8 cellular contexts compared by ENCODE assay signal in genomic region chr16:2033057-2033911, GRCh38. TPM values are rescaled to one million over a fixed set of nuclear protein-coding genes. Genes with fewer than 3 reads are reported as not detected.
DNase-seq lines count a peak whose midpoint lies in the region; ATAC-seq and TF ChIP-seq lines count a peak whose summit lies in the region.

No MANE protein-coding gene starts in this region.

- no peak overlapping the region for H3K4me3 Mint-ChIP-seq in neural progenitor cell

- ATAC-seq in HG02970 (IDR thresholded peaks at IDR 0.05; ENCODE audit: low FRiP score, unreplicated experiment) (no peak), HG02938 (IDR thresholded peaks at IDR 0.05; ENCODE audit: unreplicated experiment) (no peak), GM18505 (IDR thresholded peaks at IDR 0.05; ENCODE audit: unreplicated experiment) (no peak)

- H2AFZ ChIP-seq in neural progenitor cell (replicated peaks): no peak overlapping the region

- peak overlapping the region; percentile 78 for H3K27ac ChIP-seq in RWPE1
- no peak overlapping the region for H3K27ac ChIP-seq in neural progenitor cell

- H4K20me1 ChIP-seq in neural progenitor cell (ENCODE audit: low read depth): peaks cover 1% of the 10 kb centered on the region

- CTCF ChIA-PET in RWPE1 (lab: Yijun Ruan, JAX): interaction anchor here (0.6 to 1.1 kb wide), 3 partner anchors 11 to 107 kb away, joined by 3 read pairs; no protein-coding TSS in a partner anchor

- no peaks in the 10 kb centered on the region for H3K9me3 ChIP-seq in neural progenitor cell (ENCODE audit: low read depth)

- H3K9ac ChIP-seq in neural progenitor cell: no peak overlapping the region

- no peaks in the 10 kb centered on the region for H3K36me3 ChIP-seq in neural progenitor cell

- H3K36me3 Mint-ChIP-seq in neural progenitor cell: no peaks in the 10 kb centered on the region

- H3K27me3 Mint-ChIP-seq in neural progenitor cell (ENCODE audit: insufficient read depth, low read depth): peaks cover 2% of the 10 kb centered on the region

- no peaks in the 10 kb centered on the region for H3K79me2 ChIP-seq in neural progenitor cell (ENCODE audit: low read depth)

- TF ChIP-seq POLR2A in GM18505 (IDR thresholded peaks at IDR 0.05; ENCODE audit: borderline replicate concordance, extremely low read depth, insufficient read depth, insufficient read length): no peak

- POLR2A ChIA-PET in RWPE1 (lab: Yijun Ruan, JAX; ENCODE audit: low non-redundant PET): interaction anchor here (0.6 kb wide), 1 partner anchor 23 kb away, joined by 3 read pairs; no protein-coding TSS in a partner anchor

- TF ChIP-seq CTCF in RWPE1 (conservative IDR thresholded peaks at IDR 0.05; ENCODE audit: low read depth) (no peak), fibroblast of mammary gland (conservative IDR thresholded peaks at IDR 0.05; ENCODE audit: control insufficient read depth, insufficient read depth, low read depth, low read length) (no peak), neural progenitor cell (IDR thresholded peaks at IDR 0.05) (no peak)

- no peak overlapping the region for H3K27ac Mint-ChIP-seq in neural progenitor cell

- H3K4me3 ChIP-seq in fibroblast of mammary gland (ENCODE audit: control insufficient read depth, low read depth, low read length): peak overlapping the region; percentile 4
- H3K4me3 ChIP-seq in neural progenitor cell: no peak overlapping the region

- H3K27me3 ChIP-seq in neural progenitor cell: peaks cover 5% of the 10 kb centered on the region

- H3K9me3 Mint-ChIP-seq in neural progenitor cell: no peaks in the 10 kb centered on the region

- no peaks in the 10 kb centered on the region for H3F3A ChIP-seq in neural progenitor cell (ENCODE audit: low read depth)

- H3K4me1 ChIP-seq in neural progenitor cell: peaks cover 6% of the 10 kb centered on the region

- peak; percentile 64 for DNase-seq in AG08395 (ENCODE audit: low spot score)
- no peak for DNase-seq in RWPE1 (ENCODE audit: low spot score)
- peak; percentile 34 for DNase-seq in fibroblast of mammary gland (ENCODE audit: low read depth)
- peak; percentile 38 for DNase-seq in neural progenitor cell (ENCODE audit: low spot score)
- no peak for DNase-seq in NCI-H2171 treated with DMSO at 0.1 percent for 48 hours (lab: John Stamatoyannopoulos, UW)

- H3K4me2 ChIP-seq in neural progenitor cell: no peak overlapping the region

- H3K4me1 Mint-ChIP-seq in neural progenitor cell: peaks cover 4% of the 10 kb centered on the region

RNA-seq across cellular contexts. Expression of gene NHERF2, which starts 6.6 kb away (rescaled TPM):
- 3.0 and 9.1 TPM in 2 replicates for total RNA-seq in neural progenitor cell (ENCODE audit: low replicate concordance)

RNA-seq across cellular contexts. Expression of gene NPW, which starts 13.7 kb away (rescaled TPM):
- 0.99 TPM in 1 of 2 replicates, not detected in the other for total RNA-seq in neural progenitor cell (ENCODE audit: low replicate concordance)

RNA-seq across cellular contexts. Expression of gene NTHL1, which starts 14.3 kb away (rescaled TPM):
- 26.3 and 43.6 TPM in 2 replicates for total RNA-seq in neural progenitor cell (ENCODE audit: low replicate concordance)

RNA-seq across cellular contexts. Expression of gene TSC2, which starts 14.5 kb away (rescaled TPM):
- total RNA-seq in neural progenitor cell (ENCODE audit: low replicate concordance): 55.1 and 63.4 TPM in 2 replicates

RNA-seq across cellular contexts. Expression of gene ZNF598, which starts 23.7 kb away (rescaled TPM):
- total RNA-seq in neural progenitor cell (ENCODE audit: low replicate concordance): 12.7 and 31.2 TPM in 2 replicates

Comparison
In these comparisons a context has a peak if more than half of its experiments do, and no peak if none do; other contexts are left out.
1. DNase-seq: peak in AG08395 (single experiment), fibroblast of mammary gland (single experiment) and neural progenitor cell (single experiment); none in RWPE1 (single experiment) and NCI-H2171 treated with DMSO at 0.1 percent for 48 hours (single experiment).